In genomic region chr5:33829430-33829829, GRCh38 we compare ENCODE assay signal across 22 cellular contexts.
DNase-seq lines count a peak whose midpoint lies in the region; ATAC-seq, FAIRE-seq and TF ChIP-seq lines count a peak whose summit lies in the region.
"Had no signal": no experiment of that assay in that cellular context is flagged by ENCODE, and none has a peak within 500 bp of the region (broad histone marks: within the 10 kb centered on the region; RNA-seq: fewer than 3 reads in every experiment).

No MANE protein-coding gene starts in this region.

- no peak overlapping the region for H3K4me3 Mint-ChIP-seq in osteocyte (ENCODE audit: unreplicated experiment)
- H3K4me3 Mint-ChIP-seq: CD4-positive, alpha-beta memory T cell had no signal

- DNase-seq in GM12891 (ENCODE audit: insufficient read length, low spot score) = no peak
- DNase-seq in HTR-8/SVneo (ENCODE audit: insufficient read length, low spot score) = no peak
- DNase-seq in fibroblast of the conjunctiva (ENCODE audit: low read depth) = peak; percentile 41
- DNase-seq in osteocyte (ENCODE audit: extremely low spot score, unreplicated experiment) = no peak
- no peak for DNase-seq in mucosa of gallbladder (ENCODE audit: low spot score)
- DNase-seq in erythroblast (lab: John Stamatoyannopoulos, UW) = no peak
- no peak for DNase-seq in GM19239 (ENCODE audit: insufficient read length, low spot score)
- DNase-seq: ACHN; Caco-2; CD4-positive, alpha-beta memory T cell; DMS 273 treated with DMSO at 0.1 percent for 48 hours; DND-41; GOT3; HCEC 1CT; KG1; NCI-H1092; NCI-H1436; NCI-H187 treated with DMSO at 0.1 percent for 48 hours; NCI-H510A; NCI-H748 treated with DMSO at 0.1 percent for 48 hours had no signal

- peaks cover 41% of the 10 kb centered on the region for H3K4me1 Mint-ChIP-seq in osteocyte (ENCODE audit: unreplicated experiment)
- H3K4me1 Mint-ChIP-seq: CD4-positive, alpha-beta memory T cell had no signal

- H3K27ac Mint-ChIP-seq in osteocyte (ENCODE audit: unreplicated experiment) = peak overlapping the region; percentile 32

- FAIRE-seq in GM12891 (lab: Jason Lieb, UNC) (peak; percentile 9), HTR-8/SVneo (lab: Jason Lieb, UNC) (peak; percentile 9), GM19239 (lab: Jason Lieb, UNC) (no peak)
- FAIRE-seq: GM12878 had no signal

- no peaks in the 10 kb centered on the region for H3K27me3 Mint-ChIP-seq in osteocyte (ENCODE audit: unreplicated experiment)

- no peaks in the 10 kb centered on the region for H3K9me3 Mint-ChIP-seq in osteocyte (ENCODE audit: unreplicated experiment)

- no peaks in the 10 kb centered on the region for H3K36me3 Mint-ChIP-seq in osteocyte (ENCODE audit: unreplicated experiment)
- H3K36me3 Mint-ChIP-seq: CD4-positive, alpha-beta memory T cell had no signal

- TF ChIP-seq CTCF in osteocyte (IDR thresholded peaks at IDR 0.05) = no peak

- TF ChIP-seq POLR2A in GM12891 (IDR thresholded peaks at IDR 0.05; ENCODE audit: low read depth, low read length) (no peak), erythroblast (IDR thresholded peaks at IDR 0.05; ENCODE audit: low read length) (no peak)

- ATAC-seq in GM18868 (IDR thresholded peaks at IDR 0.05; ENCODE audit: unreplicated experiment) = no peak
- ATAC-seq: GM12878 had no signal

TF ChIP-seq in GM12891, 5 proteins besides CTCF, POLR2A, EP300 and RAD21:
- TF ChIP-seq PAX5 (IDR thresholded peaks at IDR 0.05; ENCODE audit: insufficient read depth, low read length, severe bottlenecking) (no peak), TAF1 (IDR thresholded peaks at IDR 0.05; ENCODE audit: low read depth, low read length) (no peak), POLR2AphosphoS5 (IDR thresholded peaks at IDR 0.05; ENCODE audit: low read depth, low read length) (no peak), SPI1 (IDR thresholded peaks at IDR 0.05; ENCODE audit: low read depth, low read length) (no peak), POU2F2 (IDR thresholded peaks at IDR 0.05; ENCODE audit: low read depth, low read length) (no peak)
